In the genomic region with DNA sequence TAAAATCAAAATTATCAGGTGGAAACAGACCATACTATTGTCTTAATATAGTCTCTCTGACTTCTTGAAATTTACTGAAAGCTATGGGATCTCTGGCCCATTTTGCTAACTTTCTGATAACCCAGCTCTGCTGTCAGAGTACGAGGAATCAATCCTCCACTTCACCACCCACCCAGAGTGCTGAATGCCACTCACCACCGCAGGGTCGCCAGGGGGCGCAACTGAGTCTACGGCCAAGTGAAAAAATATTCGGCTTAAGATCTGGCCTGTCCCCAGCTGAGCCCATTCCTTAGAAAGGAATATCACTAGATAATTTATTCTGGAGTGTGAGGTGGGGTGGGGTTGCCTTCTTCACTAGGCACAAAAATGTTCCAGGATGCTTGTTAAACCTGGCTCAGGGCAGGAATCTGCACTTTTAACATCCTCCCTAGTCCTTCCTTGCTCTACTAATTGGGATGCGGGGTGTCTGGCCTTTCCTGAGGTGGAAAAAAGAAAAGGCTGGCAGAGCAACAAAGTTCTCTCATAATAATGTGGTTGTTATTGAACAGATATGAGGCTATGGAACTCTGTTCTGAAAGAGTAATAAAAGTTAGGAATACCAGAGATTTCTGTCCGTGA, we compare ENCODE assay signal across 8 cellular contexts.
DNase-seq lines count a peak whose midpoint lies in the region; ATAC-seq and TF ChIP-seq lines count a peak whose summit lies in the region.

No MANE protein-coding gene starts in this region.

- no peak overlapping the region for H3K4me2 ChIP-seq in OCI-LY7 (ENCODE audit: low read length)

- H3K4me3 Mint-ChIP-seq in activated T-cell treated with anti-CD3 and anti-CD28 coated beads, Interleukin-2, amount 50 U/mL, for 4 hours, result no peak overlapping the region
- H3K4me3 Mint-ChIP-seq in progenitor cell of endocrine pancreas (ENCODE audit: low read depth), result no peak overlapping the region

- H3K27ac ChIP-seq in OCI-LY7 (ENCODE audit: low read depth, low read length, poor library complexity, severe bottlenecking), result no peak overlapping the region
- no peak overlapping the region for H3K27ac ChIP-seq in esophagus squamous epithelium

- H3K4me1 Mint-ChIP-seq in activated T-cell treated with anti-CD3 and anti-CD28 coated beads, Interleukin-2, amount 50 U/mL, for 4 hours (ENCODE audit: low read depth), result no peaks in the 10 kb centered on the region
- H3K4me1 Mint-ChIP-seq in progenitor cell of endocrine pancreas (ENCODE audit: low read depth), result peaks cover 8% of the 10 kb centered on the region

- no peaks in the 10 kb centered on the region for H4K20me1 ChIP-seq in OCI-LY7 (ENCODE audit: insufficient read depth, low read length)

- intact Hi-C loops in OCI-LY7 (cut with micrococcal nuclease; ENCODE audit: unreplicated experiment) (loop anchor here (2.0 kb wide), 1 partner anchor 482 kb away; no protein-coding TSS in a partner anchor), esophagus squamous epithelium (cut with DNase I) (no loop called here)

- no peaks in the 10 kb centered on the region for H3K36me3 Mint-ChIP-seq in activated T-cell treated with anti-CD3 and anti-CD28 coated beads, Interleukin-2, amount 50 U/mL, for 4 hours (ENCODE audit: insufficient read depth)
- no peaks in the 10 kb centered on the region for H3K36me3 Mint-ChIP-seq in progenitor cell of endocrine pancreas (ENCODE audit: insufficient read depth)

- no peak for TF ChIP-seq POLR2A in esophagus squamous epithelium (IDR thresholded peaks at IDR 0.05)

- H3K4me1 ChIP-seq in OCI-LY7 (ENCODE audit: insufficient read depth, low read length, poor library complexity, severe bottlenecking) (no peaks in the 10 kb centered on the region), esophagus squamous epithelium (no peaks in the 10 kb centered on the region)

- WGBS in esophagus squamous epithelium, 2 donors, result 38 to 43% methylated on average over 4 to 8 of the region's 8 CpGs

- H3K9me3 ChIP-seq in OCI-LY7 (ENCODE audit: low read length) (no peaks in the 10 kb centered on the region), esophagus squamous epithelium (no peaks in the 10 kb centered on the region)

- H3K27me3 ChIP-seq in esophagus squamous epithelium, result no peaks in the 10 kb centered on the region

- TF ChIP-seq CTCF in OCI-LY7 (conservative IDR thresholded peaks at IDR 0.05; ENCODE audit: low read length) (peak; percentile 90), esophagus squamous epithelium (IDR thresholded peaks at IDR 0.05) (peak in 5 of 6 experiments; percentile 13 to 55 (median 32)), progenitor cell of endocrine pancreas (IDR thresholded peaks at IDR 0.05; ENCODE audit: unreplicated experiment) (peak; percentile 61)

- no peaks in the 10 kb centered on the region for H3K79me2 ChIP-seq in OCI-LY7 (ENCODE audit: insufficient read depth, low read depth, low read length)

- ATAC-seq in activated T-cell treated with anti-CD3 and anti-CD28 coated beads, Interleukin-2, amount 50 U/mL, for 4 hours, result no peak
- ATAC-seq in HG02571 (IDR thresholded peaks at IDR 0.05; ENCODE audit: unreplicated experiment), result peak; percentile 58
- ATAC-seq in HG03135 (IDR thresholded peaks at IDR 0.05; ENCODE audit: unreplicated experiment), result no peak

- DNase-seq in activated T-cell treated with anti-CD3 and anti-CD28 coated beads, Interleukin-2, amount 50 U/mL, for 48 hours, result peak; percentile 33 to 34
- DNase-seq in activated T-cell treated with anti-CD3 and anti-CD28 coated beads, Interleukin-2, amount 50 U/mL, for 4 hours, result no peak
- DNase-seq in OCI-LY7 (ENCODE audit: low spot score) (peak; percentile 11), esophagus squamous epithelium (lab: John Stamatoyannopoulos, UW) (no peak), progenitor cell of endocrine pancreas (ENCODE audit: low spot score, unreplicated experiment) (no peak), superior temporal gyrus (ENCODE audit: extremely low spot score) (no peak)

- H3K9me2 ChIP-seq in OCI-LY7 (ENCODE audit: insufficient read depth, low read length), result no peaks in the 10 kb centered on the region

- no peak overlapping the region for H2AFZ ChIP-seq in OCI-LY7 (ENCODE audit: low read length)

- no peak overlapping the region for H3K4me3 ChIP-seq in OCI-LY7 (ENCODE audit: low read depth, low read length, poor library complexity, severe bottlenecking)
- no peak overlapping the region for H3K4me3 ChIP-seq in esophagus squamous epithelium

- CTCF ChIA-PET in OCI-LY7 (lab: Charles Lee; ENCODE audit: unreplicated experiment), result no interaction called here

- H3K27ac Mint-ChIP-seq in progenitor cell of endocrine pancreas, result no peak overlapping the region

- peaks cover 8% of the 10 kb centered on the region for H3K9me3 Mint-ChIP-seq in activated T-cell treated with anti-CD3 and anti-CD28 coated beads, Interleukin-2, amount 50 U/mL, for 4 hours
- peaks cover 8% of the 10 kb centered on the region for H3K9me3 Mint-ChIP-seq in progenitor cell of endocrine pancreas (ENCODE audit: low read depth)

- H3K27me3 Mint-ChIP-seq in activated T-cell treated with anti-CD3 and anti-CD28 coated beads, Interleukin-2, amount 50 U/mL, for 4 hours (ENCODE audit: low read depth), result no peaks in the 10 kb centered on the region
- H3K27me3 Mint-ChIP-seq in progenitor cell of endocrine pancreas, result no peaks in the 10 kb centered on the region

- no TSS peak for BruUV-seq in OCI-LY7 (replicated peaks; lab: Mats Ljungman, UMichigan)

- POLR2A ChIA-PET in OCI-LY7 (lab: Charles Lee), result interaction anchor here (0.5 kb wide), 1 partner anchor 58 kb away, joined by 3 read pairs; no protein-coding TSS in a partner anchor

- H3K36me3 ChIP-seq in OCI-LY7 (ENCODE audit: insufficient read depth, low read length) (no peaks in the 10 kb centered on the region), esophagus squamous epithelium (no peaks in the 10 kb centered on the region)

Comparison
In these comparisons a context has a peak if more than half of its experiments do, and no peak if none do; other contexts are left out.
1. DNase-seq: peak in activated T-cell treated with anti-CD3 and anti-CD28 coated beads, Interleukin-2, amount 50 U/mL, for 48 hours (2 of 2) and OCI-LY7 (single experiment); none in activated T-cell treated with anti-CD3 and anti-CD28 coated beads, Interleukin-2, amount 50 U/mL, for 4 hours (single experiment), esophagus squamous epithelium (single experiment), progenitor cell of endocrine pancreas (single experiment) and superior temporal gyrus (single experiment).
2. CTCF ChIP-seq: peak in every context shown above with its lines; median percentile 90 in OCI-LY7; 61 in progenitor cell of endocrine pancreas; 32 in esophagus squamous epithelium.